ENCODE assay signal across 15 cellular contexts in the genomic region with DNA sequence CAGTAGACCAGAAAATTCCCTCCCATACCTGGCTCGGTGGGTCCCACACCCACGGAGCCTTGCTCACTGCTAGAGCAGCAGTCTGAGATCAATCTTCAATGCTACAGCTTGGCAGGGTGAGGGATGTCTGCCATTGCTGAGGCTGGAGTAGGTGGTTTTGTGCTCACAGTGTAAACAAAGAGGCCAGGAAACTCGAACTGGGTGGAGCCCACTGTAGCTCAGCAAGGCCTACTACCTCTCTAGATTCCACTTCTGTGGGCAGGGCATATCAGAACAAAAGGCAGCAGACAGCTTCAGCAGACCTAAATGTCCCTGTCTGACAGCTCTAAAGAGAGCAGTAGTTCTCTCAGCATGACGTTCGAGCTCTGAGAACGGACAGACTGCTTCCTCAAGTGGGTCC. TPM values are rescaled to one million over a fixed set of nuclear protein-coding genes. Genes with fewer than 3 reads are reported as not detected.
DNase-seq lines count a peak whose midpoint lies in the region; ATAC-seq lines count a peak whose summit lies in the region.
"Had no signal": no experiment of that assay in that cellular context is flagged by ENCODE, and none has a peak within 500 bp of the region (broad histone marks: within the 10 kb centered on the region; RNA-seq: fewer than 3 reads in every experiment).

No MANE protein-coding gene starts in this region.

- peak overlapping the region; percentile 86 to 97 (median 93) for H3K27ac Mint-ChIP-seq in CD4-positive, CD25-positive, alpha-beta regulatory T cell
- peak overlapping the region; percentile 84 to 97 (median 89) for H3K27ac Mint-ChIP-seq in CD8-positive, alpha-beta memory T cell
- peak overlapping the region; percentile 93 for H3K27ac Mint-ChIP-seq in T-helper 1 cell treated with Interleukin-12 subunit alpha and Interleukin-12 subunit beta and Interleukin-4 antibody, amounts not matched to agents 30 μg/mL and 1 μg/mL, for 36 hours

- H3K4me3 Mint-ChIP-seq in CD4-positive, CD25-positive, alpha-beta regulatory T cell: peak overlapping the region; percentile 26 to 74 (median 64)
- H3K4me3 Mint-ChIP-seq in CD8-positive, alpha-beta memory T cell: peak overlapping the region; percentile 61 to 87 (median 70)
- peak overlapping the region; percentile 65 for H3K4me3 Mint-ChIP-seq in T-helper 1 cell treated with Interleukin-12 subunit alpha and Interleukin-12 subunit beta and Interleukin-4 antibody, amounts not matched to agents 30 μg/mL and 1 μg/mL, for 36 hours

- H3K9me3 Mint-ChIP-seq in CD4-positive, CD25-positive, alpha-beta regulatory T cell: peaks cover 0 to 27% (median 6%) of the 10 kb centered on the region in 7 donors
- H3K9me3 Mint-ChIP-seq in CD8-positive, alpha-beta memory T cell: peaks cover 5 to 52% (median 33%) of the 10 kb centered on the region in 5 donors
- peaks cover 73% of the 10 kb centered on the region for H3K9me3 Mint-ChIP-seq in T-helper 1 cell treated with Interleukin-12 subunit alpha and Interleukin-12 subunit beta and Interleukin-4 antibody, amounts not matched to agents 30 μg/mL and 1 μg/mL, for 36 hours

- peak overlapping the region; percentile 59 for H3K4me3 ChIP-seq in CD4-positive, CD25-positive, alpha-beta regulatory T cell (ENCODE audit: low read depth, low read length)
- H3K4me3 ChIP-seq in CD8-positive, alpha-beta memory T cell (ENCODE audit: low read length): peak overlapping the region; percentile 9
- H3K4me3 ChIP-seq: BLaER1 had no signal

- peak in 2 of 3 donors; percentile 63 to 89 for DNase-seq in CD4-positive, CD25-positive, alpha-beta regulatory T cell
- DNase-seq in CD8-positive, alpha-beta memory T cell: peak; percentile 13 to 75 (median 56)
- DNase-seq in effector CD4-positive, alpha-beta T cell: peak; percentile 11
- no peak for DNase-seq in left cardiac atrium
- DNase-seq: NCI-H69, right cardiac atrium had no signal

- no peaks in the 10 kb centered on the region for H3K27me3 ChIP-seq in CD4-positive, CD25-positive, alpha-beta regulatory T cell (ENCODE audit: control insufficient read depth, insufficient read depth, low read length)
- no peaks in the 10 kb centered on the region for H3K27me3 ChIP-seq in CD8-positive, alpha-beta memory T cell (ENCODE audit: insufficient read depth, low read length, poor library complexity, severe bottlenecking)
- H3K27me3 ChIP-seq: BLaER1 had no signal

- ATAC-seq in CD4-positive, CD25-positive, alpha-beta regulatory T cell (ENCODE audit: low read depth in 2 of 2): peak; percentile 59 to 60
- ATAC-seq in HG02798 (IDR thresholded peaks at IDR 0.05; ENCODE audit: poor library complexity, unreplicated experiment) (no peak), HG02678 (IDR thresholded peaks at IDR 0.05; ENCODE audit: unreplicated experiment) (no peak), GM18519 (IDR thresholded peaks at IDR 0.05; ENCODE audit: low FRiP score, unreplicated experiment) (no peak), left cardiac atrium (no peak)
- ATAC-seq: HepG2, right cardiac atrium had no signal

- no peaks in the 10 kb centered on the region for H3K9me3 ChIP-seq in CD4-positive, CD25-positive, alpha-beta regulatory T cell (ENCODE audit: control insufficient read depth in 2 of 2, low read length in 2 of 2)
- H3K9me3 ChIP-seq in CD8-positive, alpha-beta memory T cell (ENCODE audit: low read length): no peaks in the 10 kb centered on the region

- peaks cover 9% of the 10 kb centered on the region for H3K36me3 Mint-ChIP-seq in CD4-positive, CD25-positive, alpha-beta regulatory T cell
- peaks cover 7 to 57% (median 13%) of the 10 kb centered on the region in 3 donors for H3K36me3 Mint-ChIP-seq in CD8-positive, alpha-beta memory T cell
- peaks cover 78% of the 10 kb centered on the region for H3K36me3 Mint-ChIP-seq in T-helper 1 cell treated with Interleukin-12 subunit alpha and Interleukin-12 subunit beta and Interleukin-4 antibody, amounts not matched to agents 30 μg/mL and 1 μg/mL, for 36 hours (ENCODE audit: low read depth)

- H3K27me3 Mint-ChIP-seq in CD4-positive, CD25-positive, alpha-beta regulatory T cell: no peaks in the 10 kb centered on the region
- no peaks in the 10 kb centered on the region for H3K27me3 Mint-ChIP-seq in CD8-positive, alpha-beta memory T cell
- peaks cover 4% of the 10 kb centered on the region for H3K27me3 Mint-ChIP-seq in T-helper 1 cell treated with Interleukin-12 subunit alpha and Interleukin-12 subunit beta and Interleukin-4 antibody, amounts not matched to agents 30 μg/mL and 1 μg/mL, for 36 hours (ENCODE audit: low read depth)

- H3K36me3 ChIP-seq in CD4-positive, CD25-positive, alpha-beta regulatory T cell (ENCODE audit: control insufficient read depth, insufficient read depth, low read length): no peaks in the 10 kb centered on the region
- no peaks in the 10 kb centered on the region for H3K36me3 ChIP-seq in CD8-positive, alpha-beta memory T cell (ENCODE audit: insufficient read depth, low read length)
- H3K36me3 ChIP-seq: BLaER1 had no signal

- peaks cover 14 to 93% (median 62%) of the 10 kb centered on the region in 4 donors for H3K4me1 Mint-ChIP-seq in CD4-positive, CD25-positive, alpha-beta regulatory T cell
- peaks cover 83 to 92% (median 89%) of the 10 kb centered on the region in 3 donors for H3K4me1 Mint-ChIP-seq in CD8-positive, alpha-beta memory T cell
- H3K4me1 Mint-ChIP-seq in T-helper 1 cell treated with Interleukin-12 subunit alpha and Interleukin-12 subunit beta and Interleukin-4 antibody, amounts not matched to agents 30 μg/mL and 1 μg/mL, for 36 hours (ENCODE audit: low read depth): peaks cover 81% of the 10 kb centered on the region

- H3K27ac ChIP-seq in CD4-positive, CD25-positive, alpha-beta regulatory T cell (ENCODE audit: insufficient read depth, low read length, poor library complexity, severe bottlenecking): peak overlapping the region; percentile 51
- H3K27ac ChIP-seq in CD8-positive, alpha-beta memory T cell (ENCODE audit: low read depth, low read length): peak overlapping the region; percentile 8
- H3K27ac ChIP-seq: BLaER1, RWPE1 had no signal

- intact Hi-C loops in left cardiac atrium (cut with DNase I): no loop called here

- CTCF ChIA-PET in CD8-positive, alpha-beta memory T cell (lab: Charles Lee): interaction anchor here (0.8 to 2.6 kb wide), 6 partner anchors 10 to 153 kb away, joined by 3 to 12 read pairs (median 6); a partner anchor contains a TSS

- H3K4me1 ChIP-seq in CD4-positive, CD25-positive, alpha-beta regulatory T cell (ENCODE audit: control insufficient read depth, insufficient read depth, low read length, poor library complexity, severe bottlenecking): peaks cover 51% of the 10 kb centered on the region
- peaks cover 57% of the 10 kb centered on the region for H3K4me1 ChIP-seq in CD8-positive, alpha-beta memory T cell (ENCODE audit: insufficient read depth, low read length)

- POLR2A ChIA-PET in CD8-positive, alpha-beta memory T cell (lab: Charles Lee): interaction anchor here (0.9 to 1.6 kb wide), 6 partner anchors 12 to 75 kb away, joined by 3 to 6 read pairs (median 4); no protein-coding TSS in a partner anchor

RNA-seq across cellular contexts. Expression of a gene that starts 5.6 kb away (rescaled TPM):
- 22.6 TPM for total RNA-seq in CD4-positive, CD25-positive, alpha-beta regulatory T cell
- polyA plus RNA-seq in CD4-positive, CD25-positive, alpha-beta regulatory T cell: 100 to 1,000 TPM in 1 of 4 donors, 10 to 100 TPM in 3; 25.4 to 107 (median 54.6) TPM
- total RNA-seq in CD8-positive, alpha-beta memory T cell: 10 to 100 TPM; 13.3 to 15.1 TPM
- polyA plus RNA-seq in CD8-positive, alpha-beta memory T cell: 1,138 TPM
- total RNA-seq in left cardiac atrium: 1 to 10 TPM in 1 of 2 donors, under 1 TPM in 1; 0.37 to 3.1 TPM
- total RNA-seq: G401, glomerular endothelial cell, HepG2 had no signal
- polyA plus RNA-seq: HepG2 had no signal

Comparison
In these comparisons a context has a peak if more than half of its experiments do, and no peak if none do; other contexts are left out.
1. ATAC-seq: peak in CD4-positive, CD25-positive, alpha-beta regulatory T cell (2 of 2); none in HG02798 (single experiment), HG02678 (single experiment), GM18519 (single experiment) and left cardiac atrium (0 of 2).
2. Peak in every context shown above with its lines, with median percentiles within 50 percentile points of each other: H3K27ac Mint-ChIP-seq and H3K4me3 Mint-ChIP-seq.